In the genomic region with DNA sequence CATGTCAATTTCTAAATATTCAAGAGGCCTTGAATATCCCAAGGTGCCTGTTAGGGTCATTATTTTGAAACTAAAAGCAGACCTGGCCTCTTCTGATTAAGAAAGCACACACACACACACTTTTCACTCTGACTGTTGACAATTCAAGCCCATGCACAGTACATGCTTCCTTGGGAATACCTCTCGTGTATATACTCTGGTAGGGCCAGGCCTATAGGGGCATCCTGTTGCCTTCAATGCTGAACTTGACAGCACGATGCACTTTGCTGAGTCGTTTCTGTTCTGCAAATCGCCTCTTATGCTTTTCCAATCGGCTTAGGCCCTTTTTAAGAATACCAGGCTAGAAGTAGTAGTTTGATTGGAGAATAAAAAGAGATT, we compare ENCODE assay signal across 13 cellular contexts. TPM values are rescaled to one million over a fixed set of nuclear protein-coding genes. Genes with fewer than 3 reads are reported as not detected.
DNase-seq lines count a peak whose midpoint lies in the region; ATAC-seq and TF ChIP-seq lines count a peak whose summit lies in the region.
"Had no signal": no experiment of that assay in that cellular context is flagged by ENCODE, and none has a peak within 500 bp of the region (broad histone marks: within the 10 kb centered on the region; RNA-seq: fewer than 3 reads in every experiment).

No MANE protein-coding gene starts in this region.

- H3K4me3 Mint-ChIP-seq in CD4-positive, CD25-positive, alpha-beta regulatory T cell, result peak overlapping the region in 2 of 4 donors; percentile 0 to 29
- peak overlapping the region; percentile 10 for H3K4me3 Mint-ChIP-seq in T-helper 2 cell treated with Interferon-gamma antibody and Interleukin-4, amounts not matched to agents 5 μg/mL and 100 μg/mL, for 36 hours
- peak overlapping the region in 4 of 5 donors; percentile 48 to 71 (median 61) for H3K4me3 Mint-ChIP-seq in immature natural killer cell

- H3K4me1 Mint-ChIP-seq in CD4-positive, CD25-positive, alpha-beta regulatory T cell, result peaks cover 12 to 32% (median 23%) of the 10 kb centered on the region in 4 donors
- peaks cover 28% of the 10 kb centered on the region for H3K4me1 Mint-ChIP-seq in T-helper 2 cell treated with Interferon-gamma antibody and Interleukin-4, amounts not matched to agents 5 μg/mL and 100 μg/mL, for 36 hours (ENCODE audit: low read depth)
- peaks cover 28 to 43% of the 10 kb centered on the region in 2 donors for H3K4me1 Mint-ChIP-seq in immature natural killer cell

- POLR2A ChIA-PET in A673 (lab: Charles Lee; ENCODE audit: low non-redundant PET), result no interaction called here

- H3K4me2 ChIP-seq in Karpas-422 (ENCODE audit: low read depth, low read length, poor library complexity, severe bottlenecking), result no peak overlapping the region

- DNase-seq in A673 (ENCODE audit: low spot score) (no peak), immature natural killer cell (no peak), Karpas-422 (no peak), DMS 273 treated with DMSO at 0.1 percent for 48 hours (lab: John Stamatoyannopoulos, UW) (no peak), putamen (ENCODE audit: low spot score) (no peak), germinal center (ENCODE audit: low spot score) (no peak)
- peak in 1 of 3 donors; percentile 17 for DNase-seq in CD4-positive, CD25-positive, alpha-beta regulatory T cell
- no peak for DNase-seq in T-helper 2 cell treated with Interferon-gamma antibody and Interleukin-4, amounts not matched to agents 5 μg/mL and 100 μg/mL, for 36 hours (ENCODE audit: low spot score)
- DNase-seq: cerebellar nuclear complex, DND-41, NCI-H187 treated with DMSO at 0.1 percent for 48 hours, NCI-H510A had no signal

- H3K4me3 ChIP-seq in A673 (ENCODE audit: low read depth, low read length, poor library complexity, severe bottlenecking), result no peak overlapping the region
- H3K4me3 ChIP-seq in CD4-positive, CD25-positive, alpha-beta regulatory T cell (ENCODE audit: low read depth, low read length), result peak overlapping the region; percentile 10
- H3K4me3 ChIP-seq in Karpas-422 (ENCODE audit: low read length), result no peak overlapping the region

- intact Hi-C loops in A673 (cut with micrococcal nuclease; ENCODE audit: unreplicated experiment), result no loop called here

- H3K9me2 ChIP-seq in Karpas-422 (replicated peaks; ENCODE audit: insufficient read depth, low read length), result no peaks in the 10 kb centered on the region

- H3K27me3 Mint-ChIP-seq in CD4-positive, CD25-positive, alpha-beta regulatory T cell, result no peaks in the 10 kb centered on the region
- H3K27me3 Mint-ChIP-seq in T-helper 2 cell treated with Interferon-gamma antibody and Interleukin-4, amounts not matched to agents 5 μg/mL and 100 μg/mL, for 36 hours (ENCODE audit: low read depth), result no peaks in the 10 kb centered on the region
- peaks cover 0 to 2% (median 0%) of the 10 kb centered on the region in 3 donors for H3K27me3 Mint-ChIP-seq in immature natural killer cell (ENCODE audit: low read depth in 3 of 3)
- H3K27me3 Mint-ChIP-seq: progenitor cell of endocrine pancreas had no signal

- 0 out of 2 replicates have a peak, but pooled peaks cover 4% of the 10 kb centered on the region for H3K79me2 ChIP-seq in Karpas-422 (ENCODE audit: low read length)

- CTCF ChIA-PET in A673 (lab: Charles Lee), result no interaction called here

- no peak overlapping the region for H3K9ac ChIP-seq in Karpas-422 (ENCODE audit: low read length)

- no peak for ATAC-seq in CD4-positive, CD25-positive, alpha-beta regulatory T cell (ENCODE audit: low read depth in 2 of 2)

- H3K4me1 ChIP-seq in A673 (ENCODE audit: insufficient read depth, low read length, poor library complexity, severe bottlenecking), result peaks cover 13% of the 10 kb centered on the region
- peaks cover 18% of the 10 kb centered on the region for H3K4me1 ChIP-seq in CD4-positive, CD25-positive, alpha-beta regulatory T cell (ENCODE audit: control insufficient read depth, insufficient read depth, low read length, poor library complexity, severe bottlenecking)
- H3K4me1 ChIP-seq in Karpas-422 (ENCODE audit: low read length), result no peaks in the 10 kb centered on the region

- no peak overlapping the region for H2AFZ ChIP-seq in Karpas-422 (ENCODE audit: low read length)

- H3K27ac ChIP-seq in A673 (ENCODE audit: low read depth, low read length, poor library complexity, severe bottlenecking) (peak overlapping the region; percentile 46), Karpas-422 (ENCODE audit: low read length) (no peak overlapping the region)
- peak overlapping the region; percentile 49 for H3K27ac ChIP-seq in CD4-positive, CD25-positive, alpha-beta regulatory T cell (ENCODE audit: insufficient read depth, low read length, poor library complexity, severe bottlenecking)

- no peak for TF ChIP-seq CTCF in A673 (conservative IDR thresholded peaks at IDR 0.05; ENCODE audit: low read depth, low read length)

- H3K27ac Mint-ChIP-seq in CD4-positive, CD25-positive, alpha-beta regulatory T cell, result peak overlapping the region; percentile 58 to 92 (median 80)
- H3K27ac Mint-ChIP-seq in T-helper 2 cell treated with Interferon-gamma antibody and Interleukin-4, amounts not matched to agents 5 μg/mL and 100 μg/mL, for 36 hours, result peak overlapping the region; percentile 37
- H3K27ac Mint-ChIP-seq in immature natural killer cell, result peak overlapping the region; percentile 74 to 91 (median 84)
- H3K27ac Mint-ChIP-seq: progenitor cell of endocrine pancreas had no signal

- H3K9me3 ChIP-seq in A673 (ENCODE audit: low read depth, low read length, poor library complexity, severe bottlenecking) (no peaks in the 10 kb centered on the region), Karpas-422 (ENCODE audit: low read length) (no peaks in the 10 kb centered on the region)
- H3K9me3 ChIP-seq in CD4-positive, CD25-positive, alpha-beta regulatory T cell (ENCODE audit: control insufficient read depth in 2 of 2, low read length in 2 of 2), result no peaks in the 10 kb centered on the region

- H3K9me3 Mint-ChIP-seq in CD4-positive, CD25-positive, alpha-beta regulatory T cell, result no peaks in the 10 kb centered on the region
- no peaks in the 10 kb centered on the region for H3K9me3 Mint-ChIP-seq in T-helper 2 cell treated with Interferon-gamma antibody and Interleukin-4, amounts not matched to agents 5 μg/mL and 100 μg/mL, for 36 hours
- H3K9me3 Mint-ChIP-seq in immature natural killer cell, result no peaks in the 10 kb centered on the region

- H4K20me1 ChIP-seq in Karpas-422 (ENCODE audit: insufficient read depth, low read depth, low read length), result no peaks in the 10 kb centered on the region

- H3K36me3 ChIP-seq in A673 (ENCODE audit: insufficient read depth, low read length, poor library complexity, severe bottlenecking), result peaks cover 76% of the 10 kb centered on the region
- peaks cover 89% of the 10 kb centered on the region for H3K36me3 ChIP-seq in CD4-positive, CD25-positive, alpha-beta regulatory T cell (ENCODE audit: control insufficient read depth, insufficient read depth, low read length)
- peaks cover 47% of the 10 kb centered on the region for H3K36me3 ChIP-seq in Karpas-422 (ENCODE audit: insufficient read depth, low read length)

- no peaks in the 10 kb centered on the region for H3K27me3 ChIP-seq in A673 (replicated peaks; ENCODE audit: insufficient read depth, low read depth, low read length, poor library complexity)
- no peaks in the 10 kb centered on the region for H3K27me3 ChIP-seq in CD4-positive, CD25-positive, alpha-beta regulatory T cell (ENCODE audit: control insufficient read depth, insufficient read depth, low read length)
- no peaks in the 10 kb centered on the region for H3K27me3 ChIP-seq in Karpas-422 (ENCODE audit: low read length)

- BruUV-seq in A673 (replicated peaks; lab: Mats Ljungman, UMichigan), result no TSS peak

- peaks cover 60% of the 10 kb centered on the region for H3K36me3 Mint-ChIP-seq in CD4-positive, CD25-positive, alpha-beta regulatory T cell
- H3K36me3 Mint-ChIP-seq in T-helper 2 cell treated with Interferon-gamma antibody and Interleukin-4, amounts not matched to agents 5 μg/mL and 100 μg/mL, for 36 hours (ENCODE audit: low read depth), result peaks cover 62% of the 10 kb centered on the region
- H3K36me3 Mint-ChIP-seq in immature natural killer cell, result peaks cover 12 to 50% (median 40%) of the 10 kb centered on the region in 3 donors

RNA-seq across cellular contexts. Expression of gene IWS1, which starts 40.6 kb away (rescaled TPM):
- total RNA-seq in A673 (2021), result 66.0 and 67.2 TPM in 2 replicates
- 39.6 TPM for total RNA-seq in CD4-positive, CD25-positive, alpha-beta regulatory T cell
- 10 to 100 TPM; 15.4 to 20.4 (median 18.7) TPM for polyA plus RNA-seq in CD4-positive, CD25-positive, alpha-beta regulatory T cell
- polyA plus RNA-seq in immature natural killer cell, result 10 to 100 TPM in 2 of 3 donors, 1 to 10 TPM in 1; 3.8 to 32.2 (median 13.1) TPM
- 22.7 and 38.3 TPM in 2 replicates for total RNA-seq in Karpas-422 (2014; rRNA removed; shearing (Covaris generic); ENCODE audit: low replicate concordance)

RNA-seq across cellular contexts. Expression of gene MYO7B, which starts 49.8 kb away (rescaled TPM):
- 0.24 TPM in 1 of 2 replicates, not detected in the other for total RNA-seq in A673 (2021)
- total RNA-seq in CD4-positive, CD25-positive, alpha-beta regulatory T cell, result not detected
- under 1 TPM in 1 of 4 donors, not detected in 3; 0.12 TPM for polyA plus RNA-seq in CD4-positive, CD25-positive, alpha-beta regulatory T cell
- under 1 TPM in 1 of 3 donors, not detected in 2; 0.37 TPM for polyA plus RNA-seq in immature natural killer cell
- 0.94 and 3.0 TPM in 2 replicates for total RNA-seq in Karpas-422 (2014; rRNA removed; shearing (Covaris generic); ENCODE audit: low replicate concordance)
- total RNA-seq: progenitor cell of endocrine pancreas had no signal
